ENCODE assay signal across 8 cellular contexts in the genomic region with DNA sequence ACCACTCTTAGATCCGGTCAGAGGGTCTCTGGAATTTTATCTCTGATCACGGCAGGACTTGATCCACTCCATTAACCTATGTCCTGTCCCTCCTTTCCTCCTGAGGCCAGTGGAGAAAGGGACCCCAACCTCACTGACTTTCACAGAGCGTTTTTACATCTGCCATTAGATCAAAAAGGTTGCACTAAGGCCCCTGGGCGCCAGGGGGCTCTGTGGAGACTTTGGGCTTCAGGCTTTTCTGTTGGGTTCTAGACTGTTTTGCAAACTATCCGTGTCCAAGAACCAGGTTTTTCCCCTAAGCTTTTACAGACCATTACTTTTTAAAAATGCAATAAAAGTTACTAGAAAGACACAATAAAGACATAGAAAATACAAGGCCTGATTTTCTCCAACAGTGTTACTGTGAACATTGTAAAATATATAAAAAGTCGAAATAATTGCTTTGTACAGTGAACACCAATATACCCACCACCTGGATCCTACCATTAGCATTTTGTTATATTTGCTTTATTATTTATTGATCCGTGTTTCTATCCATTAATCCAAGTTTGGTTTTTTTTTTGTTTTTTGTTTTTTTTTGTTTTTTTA.
DNase-seq lines count a peak whose midpoint lies in the region; ATAC-seq, FAIRE-seq and TF ChIP-seq lines count a peak whose summit lies in the region.

No MANE protein-coding gene starts in this region.

- no peak overlapping the region for H3K9ac ChIP-seq in PC-3 (ENCODE audit: low read length)

- no peaks in the 10 kb centered on the region for H3F3A ChIP-seq in PC-3 (ENCODE audit: low read length, unreplicated experiment)

- POLR2A ChIA-PET in PC-3 (lab: Charles Lee; ENCODE audit: unreplicated experiment): no interaction called here

- H2AFZ ChIP-seq in PC-3 (ENCODE audit: low read length): peak overlapping the region; percentile 26; the same call in 1 of the 2 replicates

- H3K79me2 ChIP-seq in PC-3 (ENCODE audit: low read length): no peaks in the 10 kb centered on the region

- no peak overlapping the region for H3K27ac ChIP-seq in PC-3 (ENCODE audit: low read length)

- H4K20me1 ChIP-seq in PC-3 (ENCODE audit: low read length): no peaks in the 10 kb centered on the region

- TF ChIP-seq CTCF in D721Med (IDR thresholded peaks at IDR 0.05; ENCODE audit: insufficient read depth, missing control alignments): peak; percentile 67
- peak; percentile 80 for TF ChIP-seq CTCF in PC-3 (conservative IDR thresholded peaks at IDR 0.05; ENCODE audit: low read depth, low read length)

- no peak overlapping the region for H3K4me3 ChIP-seq in PC-3 (ENCODE audit: low read length)

- no peak for FAIRE-seq in D721Med (lab: Jason Lieb, UNC)

- no peaks in the 10 kb centered on the region for H3K9me2 ChIP-seq in PC-3 (replicated peaks; ENCODE audit: low read length)

- BruUV-seq in PC-3 (replicated peaks; lab: Mats Ljungman, UMichigan): no TSS peak

- DNase-seq in D721Med (ENCODE audit: insufficient read length, low spot score): no peak
- peak; percentile 69 for DNase-seq in PC-3
- peak; percentile 5 for DNase-seq in activated T-helper 1 cell treated with Interleukin-2 at 50 U/mL for 16 hours (ENCODE audit: low read depth)
- peak in 23 of 42 donors; percentile 11 to 53 (median 23) for DNase-seq in head of caudate nucleus
- peak; percentile 63 for DNase-seq in sciatic nerve (ENCODE audit: low spot score)

- no peak overlapping the region for H3K4me2 ChIP-seq in PC-3 (ENCODE audit: low read length)

- CTCF ChIA-PET in PC-3 (lab: Charles Lee): interaction anchor here (1.8 kb wide), 1 partner anchor 205 kb away, joined by 6 read pairs; no protein-coding TSS in a partner anchor

- ATAC-seq in HG03159 (IDR thresholded peaks at IDR 0.05; ENCODE audit: unreplicated experiment): peak; percentile 63
- no peak; the same call in 1 of the 2 replicates for ATAC-seq in PC-3
- ATAC-seq in sciatic nerve: peak; percentile 36
- no peak for ATAC-seq in HG02610 (IDR thresholded peaks at IDR 0.05; ENCODE audit: unreplicated experiment)
- no peak for ATAC-seq in GM19328 (IDR thresholded peaks at IDR 0.05; ENCODE audit: unreplicated experiment)

- H3K4me1 ChIP-seq in PC-3 (ENCODE audit: insufficient read depth, low read length): no peaks in the 10 kb centered on the region

- no peaks in the 10 kb centered on the region for H3K27me3 ChIP-seq in PC-3 (ENCODE audit: low read length)

- H3K9me3 ChIP-seq in PC-3 (ENCODE audit: low read length): no peaks in the 10 kb centered on the region

- no peaks in the 10 kb centered on the region; the same call in 1 of the 2 replicates for H3K36me3 ChIP-seq in PC-3 (ENCODE audit: low read depth, low read length)

- intact Hi-C loops in PC-3 (cut with micrococcal nuclease) (loop anchor here (1.0 to 10.0 kb wide), 2 partner anchors 204 to 319 kb away; no protein-coding TSS in a partner anchor), head of caudate nucleus (cut with DNase I) (no loop called here), sciatic nerve (cut with DNase I) (no loop called here)

Comparison
In these comparisons a context has a peak if more than half of its experiments do, and no peak if none do; other contexts are left out.
1. ATAC-seq: peak in HG03159 (single experiment) and sciatic nerve (single experiment); none in PC-3 (single experiment), HG02610 (single experiment) and GM19328 (single experiment).